ENCODE assay signal across 8 cellular contexts in the genomic region with DNA sequence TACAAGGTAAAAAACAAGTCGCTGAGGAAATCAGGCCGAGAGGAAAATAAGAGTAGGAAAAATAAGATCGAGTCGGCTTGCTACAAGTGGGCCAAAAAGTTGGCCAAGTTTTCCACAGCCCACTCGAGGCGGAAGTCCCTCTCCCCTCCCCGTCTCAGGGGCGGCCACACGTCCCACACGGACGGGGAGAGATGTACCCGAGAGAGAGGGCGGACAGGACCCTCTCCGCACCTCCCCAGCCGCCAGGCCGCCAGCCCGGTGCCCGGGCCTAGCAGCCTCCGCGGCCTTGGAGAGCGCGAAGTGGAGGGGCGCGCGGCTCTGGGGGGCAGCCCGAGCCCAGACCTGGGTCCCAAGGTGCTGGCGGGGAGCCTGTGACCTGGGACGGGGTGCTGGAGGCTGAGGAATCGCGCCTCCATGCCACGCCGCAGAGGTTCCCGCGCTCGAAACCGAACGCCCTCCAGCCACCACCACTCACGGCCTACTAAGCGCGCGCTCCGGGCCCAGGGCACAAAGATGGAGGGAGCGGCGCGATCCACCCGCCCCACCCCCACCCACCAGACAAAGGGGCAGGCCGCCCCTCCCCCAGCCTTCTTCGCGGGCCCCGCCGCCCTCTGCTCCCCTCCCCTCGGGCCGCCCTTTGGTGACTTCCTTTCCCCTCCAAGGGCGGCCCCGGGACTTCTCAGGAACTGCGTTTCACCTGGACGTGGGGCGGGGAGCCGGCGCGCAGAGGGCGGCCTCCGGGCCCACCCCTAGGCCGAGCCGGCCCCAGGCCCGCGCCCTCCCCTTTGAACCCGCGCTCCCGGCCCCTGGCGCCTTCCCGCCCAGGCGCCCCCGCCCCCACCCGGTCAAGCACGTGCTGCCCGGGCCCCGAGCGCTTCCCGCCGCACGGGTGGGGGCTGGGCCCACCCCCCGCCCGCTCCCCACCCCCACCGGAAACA. TPM values are rescaled to one million over a fixed set of nuclear protein-coding genes. Genes with fewer than 3 reads are reported as not detected.
A peak's percentile ranks its signal among the peaks of the same experiment; 100 is the strongest.
DNase-seq lines count a peak whose midpoint lies in the region; ATAC-seq and TF ChIP-seq lines count a peak whose summit lies in the region.

No MANE protein-coding gene starts in this region.

- H3K9me3 Mint-ChIP-seq in brain (peaks cover 0 to 9% (median 0%) of the 10 kb centered on the region in 5 experiments), type B pancreatic cell (no peaks in the 10 kb centered on the region)

- H3K36me3 Mint-ChIP-seq in brain: no peaks in the 10 kb centered on the region
- no peaks in the 10 kb centered on the region for H3K36me3 Mint-ChIP-seq in type B pancreatic cell

- DNase-seq in activated gamma-delta T cell (lab: John Stamatoyannopoulos, UW) (peak; percentile 29), activated gamma-delta T cell treated with Interleukin-2 at 50 U/mL for 16 hours (no peak), type B pancreatic cell (ENCODE audit: extremely low spot score, unreplicated experiment) (no peak)

- H3K9ac ChIP-seq in mucosa of rectum (ENCODE audit: low read depth in 1 of 2, low read length in 2 of 2): no peak overlapping the region

- H3K27me3 Mint-ChIP-seq in brain (no peaks in the 10 kb centered on the region), type B pancreatic cell (no peaks in the 10 kb centered on the region)

- H3K27ac Mint-ChIP-seq in brain (peak overlapping the region in 4 of 5 experiments; percentile 6 to 60 (median 29)), type B pancreatic cell (peak overlapping the region; percentile 84)

- no peaks in the 10 kb centered on the region for H3K27me3 ChIP-seq in mucosa of rectum (ENCODE audit: control insufficient read depth in 2 of 2, insufficient read depth in 2 of 2, low read length in 2 of 2)

- H3K9me3 ChIP-seq in mucosa of rectum (ENCODE audit: control insufficient read depth in 2 of 2, low read length in 2 of 2): no peaks in the 10 kb centered on the region

- H3K27ac ChIP-seq in mucosa of rectum (ENCODE audit: low read depth in 2 of 2, low read length in 2 of 2): peak overlapping the region; percentile 95 to 98

- H3K4me1 ChIP-seq in mucosa of rectum (ENCODE audit: control insufficient read depth in 2 of 2, insufficient read depth in 2 of 2, low read length in 2 of 2): peaks cover 5 to 9% of the 10 kb centered on the region in 2 donors

- peak overlapping the region in 4 of 5 experiments; percentile 14 to 48 (median 32) for H3K4me3 Mint-ChIP-seq in brain
- peak overlapping the region; percentile 55 for H3K4me3 Mint-ChIP-seq in type B pancreatic cell

- peaks cover 16% of the 10 kb centered on the region for H3K4me1 Mint-ChIP-seq in brain
- H3K4me1 Mint-ChIP-seq in type B pancreatic cell (ENCODE audit: unreplicated experiment): peaks cover 24% of the 10 kb centered on the region

- ATAC-seq in GM21360 (IDR thresholded peaks at IDR 0.05; ENCODE audit: unreplicated experiment) (no peak), HG02870 (IDR thresholded peaks at IDR 0.05; ENCODE audit: unreplicated experiment) (no peak), HG03342 (IDR thresholded peaks at IDR 0.05; ENCODE audit: unreplicated experiment) (no peak)

- TF ChIP-seq CTCF in brain (conservative IDR thresholded peaks at IDR 0.05) (no peak), type B pancreatic cell (conservative IDR thresholded peaks at IDR 0.05) (no peak)

- H3K4me3 ChIP-seq in mucosa of rectum (ENCODE audit: low read length in 2 of 2): peak overlapping the region in 1 of 2 donors; percentile 72

- H3K36me3 ChIP-seq in mucosa of rectum (ENCODE audit: control insufficient read depth in 2 of 2, insufficient read depth in 2 of 2, low read length in 2 of 2): no peaks in the 10 kb centered on the region

RNA-seq across cellular contexts. Expression of a gene that starts 1.7 kb away (rescaled TPM):
- 93.9 TPM for polyA plus RNA-seq in brain (ENCODE audit: insufficient read depth, low read depth, low replicate concordance)
- total RNA-seq in type B pancreatic cell (ENCODE audit: low replicate concordance): 244 and 355 TPM in 2 replicates

RNA-seq across cellular contexts. Expression of a gene that starts 13.9 kb away (rescaled TPM):
- polyA plus RNA-seq in brain (ENCODE audit: insufficient read depth, low read depth, low replicate concordance): 92.4 TPM
- 16.0 and 20.8 TPM in 2 replicates for total RNA-seq in type B pancreatic cell (ENCODE audit: low replicate concordance)
